ENCODE assay signal across 8 cellular contexts in the genomic region with DNA sequence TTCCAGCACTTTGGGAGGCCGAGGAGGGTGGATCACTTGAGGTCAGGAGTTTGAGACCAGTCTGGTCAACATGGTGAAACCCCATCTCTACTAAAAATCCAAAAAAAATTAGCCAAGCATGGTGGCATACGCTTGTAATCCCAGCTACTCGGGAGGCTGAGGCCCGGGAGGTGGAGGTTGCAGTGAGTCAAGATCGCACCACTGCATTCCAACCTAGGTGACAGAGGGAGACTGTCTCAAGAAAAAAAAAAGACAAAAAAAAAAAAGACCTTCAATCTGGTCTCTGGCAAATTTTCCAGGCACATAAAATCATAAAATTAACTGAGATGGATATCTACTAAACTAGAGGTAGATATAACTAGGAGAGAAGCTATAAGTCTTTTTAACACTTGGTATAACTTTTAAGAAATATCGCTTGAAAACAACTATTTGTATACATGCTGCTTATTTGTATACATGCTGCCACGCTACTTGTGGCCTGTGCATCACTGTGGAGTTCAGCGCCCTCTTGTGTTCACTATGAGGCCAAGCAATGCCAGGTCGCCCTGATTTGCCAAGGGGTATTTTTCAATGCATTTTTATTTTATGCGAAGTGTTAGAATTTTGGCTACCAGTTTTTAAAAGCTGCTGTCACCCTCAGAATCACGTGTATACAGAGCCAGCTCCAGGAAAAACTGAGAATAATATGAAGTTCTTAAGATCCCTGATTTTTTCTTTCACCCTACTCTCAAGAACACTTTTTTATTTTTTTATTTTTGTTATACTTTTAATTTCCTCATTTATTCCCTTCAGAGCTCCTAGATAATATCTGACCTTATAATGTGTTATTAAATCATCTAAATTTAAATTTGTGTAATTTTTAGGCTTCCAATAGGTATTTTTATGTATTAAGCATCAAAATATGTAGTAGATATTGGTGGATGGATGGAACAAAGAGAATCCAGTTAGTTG.
DNase-seq lines count a peak whose midpoint lies in the region; ATAC-seq and TF ChIP-seq lines count a peak whose summit lies in the region.

No MANE protein-coding gene starts in this region.

- TF ChIP-seq CTCF in GM12801 (IDR thresholded peaks at IDR 0.05; ENCODE audit: extremely low read depth, insufficient read length) (peak; percentile 71), WERI-Rb-1 (IDR thresholded peaks at IDR 0.05; ENCODE audit: low read depth, low read length) (peak; percentile 72)

- no peak overlapping the region for H3K4me3 ChIP-seq in WERI-Rb-1 (ENCODE audit: low read depth, low read length)

- H3K27me3 ChIP-seq in WERI-Rb-1 (ENCODE audit: insufficient read depth, low read depth, severe bottlenecking) = peaks cover 8% of the 10 kb centered on the region

- DNase-seq in NCI-H2171 (lab: John Stamatoyannopoulos, UW) (peak; percentile 56), WERI-Rb-1 (peak; percentile 40), caudate nucleus (lab: John Stamatoyannopoulos, UW) (peak in 37 of 61 donors; percentile 1 to 54 (median 11)), kidney glomerular epithelial cell (lab: John Stamatoyannopoulos, UW) (peak; percentile 32)
- peak; percentile 37 to 49 for DNase-seq in stimulated activated CD4-positive, alpha-beta T cell treated with anti-CD3 and anti-CD28 coated beads, Interleukin-2, amount 100 ng/mL, for 48 hours

- no peak overlapping the region for H3K27ac ChIP-seq in WERI-Rb-1
- no peak overlapping the region for H3K27ac ChIP-seq in caudate nucleus (ENCODE audit: low read depth, low read length)

- peaks cover 5% of the 10 kb centered on the region for H3K9me3 ChIP-seq in WERI-Rb-1 (ENCODE audit: severe bottlenecking)

- no peaks in the 10 kb centered on the region for H3K36me3 ChIP-seq in WERI-Rb-1

- ATAC-seq in HG02678 (IDR thresholded peaks at IDR 0.05; ENCODE audit: unreplicated experiment) (peak; percentile 70), HG02840 (IDR thresholded peaks at IDR 0.05; ENCODE audit: low FRiP score, unreplicated experiment) (no peak)
